In the genomic region with DNA sequence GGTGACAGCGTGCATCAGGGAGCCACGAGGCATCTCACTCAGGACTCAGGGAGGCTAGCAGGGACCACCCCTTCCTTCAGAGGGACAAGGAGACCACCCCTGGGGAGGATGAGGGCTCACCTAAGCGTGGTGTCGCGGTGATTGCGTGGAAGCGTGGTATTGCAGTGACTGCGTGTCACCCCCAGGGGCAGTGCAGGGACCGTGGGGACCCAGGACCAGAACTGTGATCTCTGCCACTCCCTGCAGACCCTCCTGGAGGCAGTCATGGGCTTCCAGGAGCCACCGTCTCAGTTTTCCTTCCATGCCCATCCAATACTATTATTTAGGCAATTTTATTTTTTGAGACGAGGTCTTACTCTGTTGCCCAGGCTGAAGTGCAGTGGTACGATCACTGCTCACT, we compare ENCODE assay signal across 2 cellular contexts.
TF ChIP-seq lines count a peak whose summit lies in the region.

No MANE protein-coding gene starts in this region.

TF ChIP-seq in GM23338, 12 proteins besides CTCF, POLR2A, EP300 and RAD21:
- TF ChIP-seq ZNF462 (CRISPR knock-in tag; IDR thresholded peaks at IDR 0.05), result no peak
- TF ChIP-seq, protein P1, sequence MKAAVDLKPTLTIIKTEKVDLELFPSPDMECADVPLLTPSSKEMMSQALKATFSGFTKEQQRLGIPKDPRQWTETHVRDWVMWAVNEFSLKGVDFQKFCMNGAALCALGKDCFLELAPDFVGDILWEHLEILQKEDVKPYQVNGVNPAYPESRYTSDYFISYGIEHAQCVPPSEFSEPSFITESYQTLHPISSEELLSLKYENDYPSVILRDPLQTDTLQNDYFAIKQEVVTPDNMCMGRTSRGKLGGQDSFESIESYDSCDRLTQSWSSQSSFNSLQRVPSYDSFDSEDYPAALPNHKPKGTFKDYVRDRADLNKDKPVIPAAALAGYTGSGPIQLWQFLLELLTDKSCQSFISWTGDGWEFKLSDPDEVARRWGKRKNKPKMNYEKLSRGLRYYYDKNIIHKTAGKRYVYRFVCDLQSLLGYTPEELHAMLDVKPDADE (IDR thresholded peaks at IDR 0.05), result no peak
- no peak for TF ChIP-seq STAT1 (IDR thresholded peaks at IDR 0.05; ENCODE audit: unreplicated experiment)

TF ChIP-seq in SK-N-SH, 30 proteins besides CTCF, POLR2A, EP300 and RAD21 (continued from another document):
- TF ChIP-seq ZBTB33 (IDR thresholded peaks at IDR 0.05; ENCODE audit: borderline replicate concordance, low read depth) (no peak), FOSL2 (IDR thresholded peaks at IDR 0.05; ENCODE audit: borderline replicate concordance, low read depth) (no peak), MAX (IDR thresholded peaks at IDR 0.05; ENCODE audit: low read depth) (no peak), YY1 (IDR thresholded peaks at IDR 0.05; ENCODE audit: low read depth) (no peak), RCOR1 (IDR thresholded peaks at IDR 0.05; ENCODE audit: low read length) (no peak), EZH2phosphoT487 (IDR thresholded peaks at IDR 0.05; ENCODE audit: borderline replicate concordance, low read depth) (no peak)
- TF ChIP-seq, protein P2, sequence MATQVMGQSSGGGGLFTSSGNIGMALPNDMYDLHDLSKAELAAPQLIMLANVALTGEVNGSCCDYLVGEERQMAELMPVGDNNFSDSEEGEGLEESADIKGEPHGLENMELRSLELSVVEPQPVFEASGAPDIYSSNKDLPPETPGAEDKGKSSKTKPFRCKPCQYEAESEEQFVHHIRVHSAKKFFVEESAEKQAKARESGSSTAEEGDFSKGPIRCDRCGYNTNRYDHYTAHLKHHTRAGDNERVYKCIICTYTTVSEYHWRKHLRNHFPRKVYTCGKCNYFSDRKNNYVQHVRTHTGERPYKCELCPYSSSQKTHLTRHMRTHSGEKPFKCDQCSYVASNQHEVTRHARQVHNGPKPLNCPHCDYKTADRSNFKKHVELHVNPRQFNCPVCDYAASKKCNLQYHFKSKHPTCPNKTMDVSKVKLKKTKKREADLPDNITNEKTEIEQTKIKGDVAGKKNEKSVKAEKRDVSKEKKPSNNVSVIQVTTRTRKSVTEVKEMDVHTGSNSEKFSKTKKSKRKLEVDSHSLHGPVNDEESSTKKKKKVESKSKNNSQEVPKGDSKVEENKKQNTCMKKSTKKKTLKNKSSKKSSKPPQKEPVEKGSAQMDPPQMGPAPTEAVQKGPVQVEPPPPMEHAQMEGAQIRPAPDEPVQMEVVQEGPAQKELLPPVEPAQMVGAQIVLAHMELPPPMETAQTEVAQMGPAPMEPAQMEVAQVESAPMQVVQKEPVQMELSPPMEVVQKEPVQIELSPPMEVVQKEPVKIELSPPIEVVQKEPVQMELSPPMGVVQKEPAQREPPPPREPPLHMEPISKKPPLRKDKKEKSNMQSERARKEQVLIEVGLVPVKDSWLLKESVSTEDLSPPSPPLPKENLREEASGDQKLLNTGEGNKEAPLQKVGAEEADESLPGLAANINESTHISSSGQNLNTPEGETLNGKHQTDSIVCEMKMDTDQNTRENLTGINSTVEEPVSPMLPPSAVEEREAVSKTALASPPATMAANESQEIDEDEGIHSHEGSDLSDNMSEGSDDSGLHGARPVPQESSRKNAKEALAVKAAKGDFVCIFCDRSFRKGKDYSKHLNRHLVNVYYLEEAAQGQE (IDR thresholded peaks at IDR 0.05; ENCODE audit: low read depth, low read length), result no peak
